Comparison of ENCODE assay signal across 8 cellular contexts in genomic region chr22:46036558-46037408, GRCh38. TPM values are rescaled to one million over a fixed set of nuclear protein-coding genes. Genes with fewer than 3 reads are reported as not detected.
DNase-seq lines count a peak whose midpoint lies in the region; ATAC-seq and TF ChIP-seq lines count a peak whose summit lies in the region.

No MANE protein-coding gene starts in this region.

- DNase-seq in GDM1 (lab: John Stamatoyannopoulos, UW) = peak; percentile 48
- DNase-seq in mucosa of descending colon = peak in 2 of 3 donors; percentile 56 to 68
- no peak for DNase-seq in tibial nerve (ENCODE audit: low spot score in 2 of 2)

- WGBS in tibial nerve, 2 donors = 37 to 40% methylated on average over 18 of the region's 18 CpGs

- H3K9me3 ChIP-seq in duodenal mucosa (ENCODE audit: control insufficient read depth in 1 of 2, low read length in 2 of 2) (no peaks in the 10 kb centered on the region), mucosa of descending colon (no peaks in the 10 kb centered on the region), tibial nerve (no peaks in the 10 kb centered on the region)

- H3K4me3 ChIP-seq in WI38 (ENCODE audit: low read depth, low read length) = peak overlapping the region; percentile 86
- H3K4me3 ChIP-seq in duodenal mucosa (ENCODE audit: low read depth in 1 of 2, low read length in 2 of 2) = peak overlapping the region; percentile 87 to 94
- peak overlapping the region; percentile 40 for H3K4me3 ChIP-seq in mucosa of descending colon
- peak overlapping the region; percentile 65 to 95 (median 91) for H3K4me3 ChIP-seq in tibial nerve

- peaks cover 18 to 29% of the 10 kb centered on the region in 2 donors for H3K4me1 ChIP-seq in duodenal mucosa (ENCODE audit: control insufficient read depth in 1 of 2, insufficient read depth in 2 of 2, low read length in 2 of 2)
- peaks cover 3% of the 10 kb centered on the region for H3K4me1 ChIP-seq in mucosa of descending colon (ENCODE audit: low read depth)
- peaks cover 0 to 88% (median 17%) of the 10 kb centered on the region in 4 donors for H3K4me1 ChIP-seq in tibial nerve

- peak overlapping the region; percentile 91 to 96 for H3K9ac ChIP-seq in duodenal mucosa (ENCODE audit: low read depth in 1 of 2, low read length in 2 of 2)

- TF ChIP-seq EP300 in Ishikawa (IDR thresholded peaks at IDR 0.05; ENCODE audit: borderline replicate concordance) (no peak), tibial nerve (IDR thresholded peaks at IDR 0.05) (no peak)

- H3K27me3 ChIP-seq in duodenal mucosa (ENCODE audit: control insufficient read depth in 1 of 2, insufficient read depth in 2 of 2, low read length in 2 of 2) (no peaks in the 10 kb centered on the region), tibial nerve (no peaks in the 10 kb centered on the region)

- TF ChIP-seq CTCF in WI38 (IDR thresholded peaks at IDR 0.05; ENCODE audit: low read depth, low read length) (no peak), mucosa of descending colon (IDR thresholded peaks at IDR 0.05) (no peak), tibial nerve (IDR thresholded peaks at IDR 0.05) (no peak)

- peak; percentile 29 for TF ChIP-seq RAD21 in Ishikawa (IDR thresholded peaks at IDR 0.05; ENCODE audit: low read depth)

- ATAC-seq in mucosa of descending colon = peak; percentile 39
- ATAC-seq in GM18498 (IDR thresholded peaks at IDR 0.05; ENCODE audit: unreplicated experiment) = no peak
- ATAC-seq in GM18909 (IDR thresholded peaks at IDR 0.05; ENCODE audit: poor library complexity, unreplicated experiment) = no peak

- H3K36me3 ChIP-seq in duodenal mucosa (ENCODE audit: control insufficient read depth in 1 of 2, insufficient read depth in 2 of 2, low read length in 2 of 2) (no peaks in the 10 kb centered on the region), mucosa of descending colon (ENCODE audit: low read depth) (no peaks in the 10 kb centered on the region), tibial nerve (no peaks in the 10 kb centered on the region)

- no peak for TF ChIP-seq POLR2A in tibial nerve (IDR thresholded peaks at IDR 0.05)

- intact Hi-C loops in mucosa of descending colon (cut with DNase I, micrococcal nuclease) = no loop called here

- peak overlapping the region; percentile 91 for H3K27ac ChIP-seq in duodenal mucosa (ENCODE audit: low read depth, low read length)
- peak overlapping the region; percentile 91 to 99 (median 98) for H3K27ac ChIP-seq in tibial nerve

TF ChIP-seq in Ishikawa, 13 proteins besides CTCF, POLR2A, EP300 and RAD21:
- TF ChIP-seq ZBTB7A (IDR thresholded peaks at IDR 0.05; ENCODE audit: low read depth) = no peak
- no peak for TF ChIP-seq YY1 (IDR thresholded peaks at IDR 0.05; ENCODE audit: low read depth)
- no peak for TF ChIP-seq TCF12 (IDR thresholded peaks at IDR 0.05; ENCODE audit: low read depth)
- no peak for TF ChIP-seq MAX (IDR thresholded peaks at IDR 0.05)
- no peak for TF ChIP-seq TAF1 (IDR thresholded peaks at IDR 0.05; ENCODE audit: low read depth)
- TF ChIP-seq USF1 (IDR thresholded peaks at IDR 0.05) = no peak
- no peak for TF ChIP-seq CEBPB (IDR thresholded peaks at IDR 0.05)
- TF ChIP-seq EGR1 (IDR thresholded peaks at IDR 0.05) = no peak
- no peak for TF ChIP-seq TEAD4 (IDR thresholded peaks at IDR 0.05)
- TF ChIP-seq REST (IDR thresholded peaks at IDR 0.05; ENCODE audit: low read depth) = no peak
- TF ChIP-seq FOXM1 (IDR thresholded peaks at IDR 0.05; ENCODE audit: borderline replicate concordance, low read depth) = no peak
- no peak for TF ChIP-seq CREB1 (IDR thresholded peaks at IDR 0.05; ENCODE audit: low read depth)
- TF ChIP-seq NFIC (IDR thresholded peaks at IDR 0.05) = no peak

RNA-seq across cellular contexts. Expression of gene WNT7B, which starts 59.8 kb away (rescaled TPM):
- not detected for total RNA-seq in mucosa of descending colon
- total RNA-seq in tibial nerve = not detected

Comparison
In these comparisons a context has a peak if more than half of its experiments do, and no peak if none do; other contexts are left out.
1. DNase-seq: peak in GDM1 (single experiment) and mucosa of descending colon (2 of 3); none in tibial nerve (0 of 2).
2. H3K4me3 ChIP-seq: peak in every context shown above with its lines; median percentile 91 in tibial nerve; 90 in duodenal mucosa; 86 in WI38; 40 in mucosa of descending colon.